ENCODE assay signal across 1 cellular context in the genomic region with DNA sequence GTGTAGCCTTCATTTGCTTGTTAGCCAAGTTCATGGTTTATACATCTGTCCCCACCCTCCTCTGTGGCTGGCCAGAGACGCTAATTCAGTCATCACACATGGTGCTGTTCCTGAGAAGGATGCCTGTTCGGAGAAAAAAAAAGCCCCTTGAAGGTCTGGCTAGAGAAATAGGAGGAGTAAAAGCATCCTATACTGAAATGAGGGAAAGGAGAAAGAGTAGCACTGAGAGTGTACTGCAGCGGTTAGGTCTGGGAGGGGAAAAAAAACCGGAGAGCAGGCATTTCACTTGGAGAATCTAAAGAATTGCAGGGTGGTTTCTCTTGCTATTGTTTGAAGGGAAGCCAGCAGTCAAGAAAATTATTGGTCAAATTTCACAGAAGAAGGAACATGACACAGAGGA.
TF ChIP-seq lines count a peak whose summit lies in the region.

No MANE protein-coding gene starts in this region.

TF ChIP-seq in SK-N-SH, 30 proteins besides CTCF, POLR2A, EP300 and RAD21 (continued from another document):
- TF ChIP-seq, protein P1, sequence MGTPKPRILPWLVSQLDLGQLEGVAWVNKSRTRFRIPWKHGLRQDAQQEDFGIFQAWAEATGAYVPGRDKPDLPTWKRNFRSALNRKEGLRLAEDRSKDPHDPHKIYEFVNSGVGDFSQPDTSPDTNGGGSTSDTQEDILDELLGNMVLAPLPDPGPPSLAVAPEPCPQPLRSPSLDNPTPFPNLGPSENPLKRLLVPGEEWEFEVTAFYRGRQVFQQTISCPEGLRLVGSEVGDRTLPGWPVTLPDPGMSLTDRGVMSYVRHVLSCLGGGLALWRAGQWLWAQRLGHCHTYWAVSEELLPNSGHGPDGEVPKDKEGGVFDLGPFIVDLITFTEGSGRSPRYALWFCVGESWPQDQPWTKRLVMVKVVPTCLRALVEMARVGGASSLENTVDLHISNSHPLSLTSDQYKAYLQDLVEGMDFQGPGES (IDR thresholded peaks at IDR 0.05; ENCODE audit: low read depth, low read length) = no peak
- no peak for TF ChIP-seq CHD2 (IDR thresholded peaks at IDR 0.05; ENCODE audit: low read length, partially characterized antibody)
- TF ChIP-seq, protein P2, sequence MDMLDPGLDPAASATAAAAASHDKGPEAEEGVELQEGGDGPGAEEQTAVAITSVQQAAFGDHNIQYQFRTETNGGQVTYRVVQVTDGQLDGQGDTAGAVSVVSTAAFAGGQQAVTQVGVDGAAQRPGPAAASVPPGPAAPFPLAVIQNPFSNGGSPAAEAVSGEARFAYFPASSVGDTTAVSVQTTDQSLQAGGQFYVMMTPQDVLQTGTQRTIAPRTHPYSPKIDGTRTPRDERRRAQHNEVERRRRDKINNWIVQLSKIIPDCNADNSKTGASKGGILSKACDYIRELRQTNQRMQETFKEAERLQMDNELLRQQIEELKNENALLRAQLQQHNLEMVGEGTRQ (IDR thresholded peaks at IDR 0.05; ENCODE audit: borderline replicate concordance, low read depth, low read length) = no peak
